In genomic region chr20:32728435-32728834, GRCh38 we compare ENCODE assay signal across 5 cellular contexts. TPM values are rescaled to one million over a fixed set of nuclear protein-coding genes. Genes with fewer than 3 reads are reported as not detected.
"Had no signal": no experiment of that assay in that cellular context is flagged by ENCODE, and none has a peak within 500 bp of the region (broad histone marks: within the 10 kb centered on the region; RNA-seq: fewer than 3 reads in every experiment).

No MANE protein-coding gene starts in this region.

RNA-seq across cellular contexts. Expression of gene C20orf203, which starts 54.7 kb away (rescaled TPM):
- total RNA-seq: gastrocnemius medialis; left ventricle myocardium inferior; mesenteric fat pad; mucosa of gallbladder; T-helper 1 cell treated with Interleukin-12 subunit alpha and Interleukin-12 subunit beta and Interleukin-4 antibody, amounts not matched to agents 30 ng/mL and 1 ng/mL, for 36 hours had no signal
